In the genomic region with DNA sequence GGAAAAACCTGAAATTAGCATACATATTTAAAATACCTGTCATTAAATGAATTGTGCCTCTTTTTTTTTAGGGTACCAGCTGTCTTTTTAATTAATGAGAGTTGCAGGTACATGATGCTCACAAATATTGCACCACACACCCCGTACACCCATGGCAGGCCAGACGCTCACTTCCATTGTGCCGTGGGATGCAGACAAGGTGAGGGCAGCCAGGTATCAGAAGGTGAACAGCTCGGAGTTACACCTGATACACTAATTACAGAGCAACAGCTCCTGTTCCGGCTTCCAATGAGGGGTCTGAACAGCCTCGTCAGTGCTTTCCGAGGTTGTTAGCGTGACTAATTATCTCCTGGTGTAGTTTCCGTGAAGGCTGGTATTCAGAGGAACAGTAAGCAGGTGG, we compare ENCODE assay signal across 14 cellular contexts.
A peak's percentile ranks its signal among the peaks of the same experiment; 100 is the strongest.
DNase-seq lines count a peak whose midpoint lies in the region; TF ChIP-seq lines count a peak whose summit lies in the region.
"Had no signal": no experiment of that assay in that cellular context is flagged by ENCODE, and none has a peak within 500 bp of the region (broad histone marks: within the 10 kb centered on the region; RNA-seq: fewer than 3 reads in every experiment).

No MANE protein-coding gene starts in this region.

- H3K9me3 ChIP-seq in WERI-Rb-1 (ENCODE audit: severe bottlenecking), result peaks cover 3% of the 10 kb centered on the region
- H3K9me3 ChIP-seq: BLaER1 treated with 17β-estradiol and CSF1 and Interleukin-3, amounts not matched to agents 10 nM and 100 nM had no signal

- H3K27ac Mint-ChIP-seq in mesothelial cell of epicardium, result peak overlapping the region; percentile 82
- H3K27ac Mint-ChIP-seq: B cell; CD8-positive, alpha-beta T cell had no signal

- no peak overlapping the region for H3K4me3 ChIP-seq in WERI-Rb-1 (ENCODE audit: low read depth, low read length)
- H3K4me3 ChIP-seq: BLaER1 treated with 17β-estradiol and CSF1 and Interleukin-3, amounts not matched to agents 10 nM and 100 nM; GM23338 had no signal

- H3K27ac ChIP-seq in WERI-Rb-1, result no peak overlapping the region
- H3K27ac ChIP-seq: BLaER1 treated with 17β-estradiol and CSF1 and Interleukin-3, amounts not matched to agents 10 nM and 100 nM had no signal

- H3K36me3 Mint-ChIP-seq in mesothelial cell of epicardium, result no peaks in the 10 kb centered on the region
- H3K36me3 Mint-ChIP-seq: CD8-positive, alpha-beta T cell had no signal

- DNase-seq in NCI-H748 (lab: John Stamatoyannopoulos, UW; ENCODE audit: unreplicated experiment) (peak; percentile 24), NCI-H748 treated with DMSO at 0.1 percent for 48 hours (lab: John Stamatoyannopoulos, UW) (no peak), NCI-H69 (lab: John Stamatoyannopoulos, UW) (peak; percentile 73), mesothelial cell of epicardium (ENCODE audit: low spot score in 2 of 2, unreplicated experiment in 2 of 2) (no peak), NCI-H1694 (lab: John Stamatoyannopoulos, UW) (no peak), WERI-Rb-1 (no peak)
- DNase-seq: Calu3; CD8-positive, alpha-beta T cell; DMS79 treated with DMSO at 0.1 percent for 48 hours; GF-D8; H7 had no signal

- no peak overlapping the region for H3K4me3 Mint-ChIP-seq in mesothelial cell of epicardium
- H3K4me3 Mint-ChIP-seq: B cell; CD8-positive, alpha-beta T cell; GM23338 had no signal

- no peaks in the 10 kb centered on the region for H3K27me3 Mint-ChIP-seq in mesothelial cell of epicardium (ENCODE audit: low read depth)
- H3K27me3 Mint-ChIP-seq: B cell had no signal

- peaks cover 59% of the 10 kb centered on the region for H3K4me1 Mint-ChIP-seq in mesothelial cell of epicardium
- H3K4me1 Mint-ChIP-seq: B cell had no signal

- H3K36me3 ChIP-seq in WERI-Rb-1, result no peaks in the 10 kb centered on the region
- H3K36me3 ChIP-seq: BLaER1 treated with 17β-estradiol and CSF1 and Interleukin-3, amounts not matched to agents 10 nM and 100 nM had no signal

- no peak for TF ChIP-seq CTCF in mesothelial cell of epicardium (IDR thresholded peaks at IDR 0.05; ENCODE audit: unreplicated experiment)
- no peak for TF ChIP-seq CTCF in WERI-Rb-1 (IDR thresholded peaks at IDR 0.05; ENCODE audit: low read depth, low read length)

- H3K27me3 ChIP-seq in WERI-Rb-1 (ENCODE audit: insufficient read depth, low read depth, severe bottlenecking), result no peaks in the 10 kb centered on the region
- H3K27me3 ChIP-seq: BLaER1 treated with 17β-estradiol and CSF1 and Interleukin-3, amounts not matched to agents 10 nM and 100 nM had no signal

- H3K9me3 Mint-ChIP-seq in mesothelial cell of epicardium, result no peaks in the 10 kb centered on the region
- H3K9me3 Mint-ChIP-seq: CD8-positive, alpha-beta T cell; GM23338 had no signal

Comparison
In these comparisons a context has a peak if more than half of its experiments do, and no peak if none do; other contexts are left out.
1. DNase-seq: peak in NCI-H748 (single experiment) and NCI-H69 (single experiment); none in NCI-H748 treated with DMSO at 0.1 percent for 48 hours (single experiment), mesothelial cell of epicardium (0 of 2), NCI-H1694 (single experiment) and WERI-Rb-1 (single experiment).